In the genomic region with DNA sequence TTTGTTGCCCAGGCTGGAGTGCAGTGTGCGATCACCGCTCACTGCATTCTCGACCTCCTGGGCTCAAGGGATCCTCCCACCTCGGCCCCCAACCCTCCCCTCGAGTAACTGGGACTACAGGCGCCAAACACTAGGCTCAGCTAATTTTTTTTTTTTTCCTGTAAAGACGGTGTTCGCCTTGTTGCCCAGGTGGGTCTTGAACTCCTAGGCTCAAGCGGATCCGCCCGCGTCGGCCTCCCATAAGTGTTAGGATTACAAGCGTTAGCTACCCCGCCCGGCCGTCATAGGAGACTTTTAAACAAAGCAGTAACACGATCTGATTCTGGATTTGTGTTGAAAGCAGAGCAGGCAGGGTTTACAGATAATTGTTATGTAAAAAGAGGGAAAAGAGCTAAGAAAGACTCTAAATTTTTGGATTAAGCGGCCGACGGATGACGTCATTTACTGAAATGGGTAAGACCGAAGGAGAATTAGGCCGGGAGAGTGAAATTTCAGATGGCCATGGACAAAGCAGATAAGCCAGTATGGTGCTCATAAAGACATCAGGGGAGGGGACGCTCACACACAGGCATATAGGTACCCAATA, we compare ENCODE assay signal across 8 cellular contexts.
DNase-seq lines count a peak whose midpoint lies in the region; TF ChIP-seq lines count a peak whose summit lies in the region.

No MANE protein-coding gene starts in this region.

- no peaks in the 10 kb centered on the region for H3K36me3 ChIP-seq in effector memory CD4-positive, alpha-beta T cell (ENCODE audit: control insufficient read depth, insufficient read depth, low read length)

- TF ChIP-seq POLR2A in NB4 (IDR thresholded peaks at IDR 0.05; ENCODE audit: extremely low read depth, insufficient read length) = no peak

- H3K27me3 ChIP-seq in effector memory CD4-positive, alpha-beta T cell (replicated peaks; ENCODE audit: control insufficient read depth, insufficient read depth, low read length, poor library complexity, severe bottlenecking) = no peaks in the 10 kb centered on the region

- no peaks in the 10 kb centered on the region for H3K9me3 ChIP-seq in effector memory CD4-positive, alpha-beta T cell (ENCODE audit: control insufficient read depth, low read length)

- H3K4me3 ChIP-seq in GM12864 (ENCODE audit: low read depth, low read length) (peak overlapping the region; percentile 70), NB4 (ENCODE audit: low read depth, low read length) (peak overlapping the region; percentile 78), WI38 (ENCODE audit: low read depth, low read length) (peak overlapping the region; percentile 99)
- H3K4me3 ChIP-seq in effector memory CD4-positive, alpha-beta T cell (ENCODE audit: insufficient read depth, low read depth, low read length, poor library complexity, severe bottlenecking) = peak overlapping the region; percentile 89

- DNase-seq in GM12864 (ENCODE audit: low read depth) (peak; percentile 26), HCEC 1CT (peak; percentile 63), NB4 (ENCODE audit: low read depth) (no peak), middle frontal gyrus (ENCODE audit: extremely low spot score, low spot score) (peak; percentile 22), superior temporal gyrus (ENCODE audit: extremely low spot score) (peak; percentile 74), CD1c-positive myeloid dendritic cell (ENCODE audit: extremely low spot score) (no peak)
- DNase-seq in effector memory CD4-positive, alpha-beta T cell = no peak

- TF ChIP-seq CTCF in GM12864 (IDR thresholded peaks at IDR 0.05; ENCODE audit: low read depth, low read length, missing control alignments) = no peak
- TF ChIP-seq CTCF in NB4 (IDR thresholded peaks at IDR 0.05; ENCODE audit: low read depth, low read length) = no peak
- TF ChIP-seq CTCF in WI38 (IDR thresholded peaks at IDR 0.05; ENCODE audit: low read depth, low read length) = no peak

- H3K4me1 ChIP-seq in effector memory CD4-positive, alpha-beta T cell (ENCODE audit: control insufficient read depth, insufficient read depth, low read length, poor library complexity, severe bottlenecking) = peaks cover 13% of the 10 kb centered on the region

- peak overlapping the region; percentile 94 for H3K27ac ChIP-seq in effector memory CD4-positive, alpha-beta T cell (ENCODE audit: insufficient read depth, low read length, poor library complexity, severe bottlenecking)

Comparison
In these comparisons a context has a peak if more than half of its experiments do, and no peak if none do; other contexts are left out.
1. DNase-seq: peak in GM12864 (single experiment), HCEC 1CT (single experiment), middle frontal gyrus (single experiment) and superior temporal gyrus (single experiment); none in NB4 (single experiment), effector memory CD4-positive, alpha-beta T cell (0 of 3) and CD1c-positive myeloid dendritic cell (single experiment).
2. Peak in every context shown above with its lines, with median percentiles within 50 percentile points of each other: H3K4me3 ChIP-seq.